16 cellular contexts compared by ENCODE assay signal in genomic region chr20:32460231-32460630, GRCh38.
DNase-seq lines count a peak whose midpoint lies in the region; ATAC-seq and TF ChIP-seq lines count a peak whose summit lies in the region.
"Had no signal": no experiment of that assay in that cellular context is flagged by ENCODE, and none has a peak within 500 bp of the region (broad histone marks: within the 10 kb centered on the region; RNA-seq: fewer than 3 reads in every experiment).

No MANE protein-coding gene starts in this region.

- H3K27ac ChIP-seq in HEK293 (ENCODE audit: extremely low read depth, low read depth, low read length), result no peak overlapping the region
- peak overlapping the region; percentile 14 for H3K27ac ChIP-seq in smooth muscle cell (ENCODE audit: low read depth)

- TF ChIP-seq CTCF in HEK293 (tag by site-specific recombination; IDR thresholded peaks at IDR 0.05) (no peak), endothelial cell (IDR thresholded peaks at IDR 0.05; ENCODE audit: unreplicated experiment) (no peak), mesothelial cell of epicardium (IDR thresholded peaks at IDR 0.05; ENCODE audit: unreplicated experiment) (no peak), smooth muscle cell (IDR thresholded peaks at IDR 0.05; ENCODE audit: borderline replicate concordance, insufficient read depth, poor library complexity, severe bottlenecking) (no peak), natural killer cell (IDR thresholded peaks at IDR 0.05) (no peak)

- H3K27ac Mint-ChIP-seq in endothelial cell (ENCODE audit: unreplicated experiment), result peak overlapping the region; percentile 52
- peak overlapping the region; percentile 25 for H3K27ac Mint-ChIP-seq in mesothelial cell of epicardium
- H3K27ac Mint-ChIP-seq in natural killer cell, result peak overlapping the region in 1 of 2 donors; percentile 49

- CTCF ChIA-PET in HEK293 (lab: Yijun Ruan, JAX), result no interaction called here

- intact Hi-C loops in natural killer cell (cut with micrococcal nuclease), result no loop called here

- H3K36me3 Mint-ChIP-seq in endothelial cell (ENCODE audit: low read depth, unreplicated experiment), result peaks cover 20% of the 10 kb centered on the region
- H3K36me3 Mint-ChIP-seq in mesothelial cell of epicardium, result peaks cover 7% of the 10 kb centered on the region
- H3K36me3 Mint-ChIP-seq in natural killer cell, result no peaks in the 10 kb centered on the region

- H3K4me3 Mint-ChIP-seq in endothelial cell (ENCODE audit: unreplicated experiment), result no peak overlapping the region
- H3K4me3 Mint-ChIP-seq in mesothelial cell of epicardium, result no peak overlapping the region
- no peak overlapping the region for H3K4me3 Mint-ChIP-seq in natural killer cell
- H3K4me3 Mint-ChIP-seq: H9 had no signal

- 77% methylated on average over 15 of the region's 15 CpGs for WGBS in smooth muscle cell (ENCODE audit: low lambda C conversion rate)

- H3F3A ChIP-seq in smooth muscle cell (ENCODE audit: low read depth), result peaks cover 27% of the 10 kb centered on the region

- H3K27me3 Mint-ChIP-seq in endothelial cell (ENCODE audit: unreplicated experiment) (peaks cover 27% of the 10 kb centered on the region), mesothelial cell of epicardium (ENCODE audit: low read depth) (no peaks in the 10 kb centered on the region), natural killer cell (ENCODE audit: low read depth in 2 of 2) (no peaks in the 10 kb centered on the region)

- H3K36me3 ChIP-seq in HEK293 (ENCODE audit: control insufficient read depth in 2 of 2, insufficient read depth in 1 of 2, low read length in 2 of 2) (peaks cover 0 to 2% of the 10 kb centered on the region in 2 experiments; a peak in 1 of 3 replicates), smooth muscle cell (ENCODE audit: low read depth) (peaks cover 3% of the 10 kb centered on the region)

- H3K4me3 ChIP-seq in HEK293 (ENCODE audit: low read depth, low read length) (no peak overlapping the region), smooth muscle cell (no peak overlapping the region)

- no peak overlapping the region for H3K9ac ChIP-seq in smooth muscle cell (ENCODE audit: low read depth)

- no peaks in the 10 kb centered on the region; the same call in 1 of the 2 replicates for H3K4me1 ChIP-seq in HEK293 (ENCODE audit: control insufficient read depth, insufficient read depth, low read length)
- peaks cover 32% of the 10 kb centered on the region for H3K4me1 ChIP-seq in smooth muscle cell (ENCODE audit: low read depth)

- H4K20me1 ChIP-seq in smooth muscle cell (ENCODE audit: low read depth), result peaks cover 94% of the 10 kb centered on the region

- peaks cover 89% of the 10 kb centered on the region for H3K79me2 ChIP-seq in smooth muscle cell (ENCODE audit: low read depth)

- no peak for ATAC-seq in natural killer cell

- no peak overlapping the region for H3K4me2 ChIP-seq in smooth muscle cell

- H3K27me3 ChIP-seq in smooth muscle cell (ENCODE audit: low read depth), result no peaks in the 10 kb centered on the region

- POLR2A ChIA-PET in HEK293 (lab: Yijun Ruan, JAX), result no interaction called here

- H2AFZ ChIP-seq in smooth muscle cell (ENCODE audit: low read depth), result no peak overlapping the region

- H3K9me3 Mint-ChIP-seq in endothelial cell (ENCODE audit: unreplicated experiment), result no peaks in the 10 kb centered on the region
- H3K9me3 Mint-ChIP-seq in mesothelial cell of epicardium, result no peaks in the 10 kb centered on the region
- H3K9me3 Mint-ChIP-seq in natural killer cell, result no peaks in the 10 kb centered on the region
- H3K9me3 Mint-ChIP-seq: H9 had no signal

- H3K4me1 Mint-ChIP-seq in endothelial cell (ENCODE audit: unreplicated experiment) (peaks cover 39% of the 10 kb centered on the region), mesothelial cell of epicardium (peaks cover 42% of the 10 kb centered on the region), natural killer cell (peaks cover 18 to 36% of the 10 kb centered on the region in 2 donors)

- H3K9me3 ChIP-seq in HEK293 (ENCODE audit: control insufficient read depth, insufficient read depth, low read depth, low read length), result no peaks in the 10 kb centered on the region
- H3K9me3 ChIP-seq in smooth muscle cell (replicated peaks; ENCODE audit: low read depth), result no peaks in the 10 kb centered on the region

- DNase-seq in endothelial cell (ENCODE audit: low spot score), result no peak
- no peak for DNase-seq in mesothelial cell of epicardium (ENCODE audit: low spot score in 2 of 2, unreplicated experiment in 2 of 2)
- DNase-seq in smooth muscle cell (lab: John Stamatoyannopoulos, UW; ENCODE audit: unreplicated experiment), result no peak
- no peak for DNase-seq in NCI-H1105 treated with DMSO at 0.1 percent for 48 hours (lab: John Stamatoyannopoulos, UW)
- no peak for DNase-seq in NCI-H526 treated with DMSO at 0.1 percent for 48 hours (lab: John Stamatoyannopoulos, UW)
- no peak for DNase-seq in natural killer cell
- no peak for DNase-seq in NCI-H82 treated with DMSO at 0.1 percent for 48 hours (lab: John Stamatoyannopoulos, UW; ENCODE audit: unreplicated experiment)
- DNase-seq: EL; H9; NCI-H1417; NCI-H187 treated with DMSO at 0.1 percent for 48 hours; NCI-H345; NCI-H69; NK-92 treated with Interleukin-12 subunit alpha and Interleukin-12 subunit beta, amount 100 ng/mL, for 24 hours; SHP77 treated with DMSO at 0.1 percent for 48 hours had no signal

TF ChIP-seq in HEK293, 187 proteins besides CTCF, POLR2A, EP300 and RAD21:
- no peak for TF ChIP-seq ZNF324 (tag by site-specific recombination; IDR thresholded peaks at IDR 0.05)
- peak; percentile 56 for TF ChIP-seq EGR2 (tag by site-specific recombination; IDR thresholded peaks at IDR 0.05; ENCODE audit: low read depth)
